In genomic region chr2:181306785-181307184, GRCh38 we compare ENCODE assay signal across 11 cellular contexts.
DNase-seq lines count a peak whose midpoint lies in the region; ATAC-seq and TF ChIP-seq lines count a peak whose summit lies in the region.
"Had no signal": no experiment of that assay in that cellular context is flagged by ENCODE, and none has a peak within 500 bp of the region (broad histone marks: within the 10 kb centered on the region; RNA-seq: fewer than 3 reads in every experiment).

No MANE protein-coding gene starts in this region.

- ATAC-seq in heart left ventricle (no peak), upper lobe of left lung (ENCODE audit: low FRiP score in 2 of 2) (no peak)

- H3K27ac ChIP-seq in left ventricle myocardium inferior (replicated peaks) (peak overlapping the region; percentile 22), heart left ventricle (peak overlapping the region in 3 of 12 donors; percentile 9 to 88 (median 47)), upper lobe of left lung (peak overlapping the region; percentile 20 to 55 (median 38))
- H3K27ac ChIP-seq: C4-2B had no signal

- TF ChIP-seq EP300 in upper lobe of left lung (IDR thresholded peaks at IDR 0.05) = no peak

- DNase-seq in left ventricle myocardium inferior = no peak
- no peak for DNase-seq in heart left ventricle
- peak; percentile 46 for DNase-seq in central memory CD4-positive, alpha-beta T cell
- no peak for DNase-seq in upper lobe of left lung
- DNase-seq in hepatic stellate cell (ENCODE audit: low spot score) = no peak
- no peak for DNase-seq in NCI-H226
- no peak for DNase-seq in RPMI8226
- DNase-seq: activated CD4-positive, alpha-beta T cell treated with anti-CD3 and anti-CD28 coated beads for 4 hours; GOT3 had no signal

- H3K4me3 Mint-ChIP-seq in IgD-negative memory B cell = peak overlapping the region; percentile 57 to 88 (median 82)

- TF ChIP-seq CTCF in left ventricle myocardium inferior (IDR thresholded peaks at IDR 0.05; ENCODE audit: borderline replicate concordance) (no peak), heart left ventricle (IDR thresholded peaks at IDR 0.05) (no peak), upper lobe of left lung (IDR thresholded peaks at IDR 0.05) (no peak)

- H3K36me3 ChIP-seq in left ventricle myocardium inferior (no peaks in the 10 kb centered on the region), heart left ventricle (no peaks in the 10 kb centered on the region), upper lobe of left lung (no peaks in the 10 kb centered on the region)

- no peak overlapping the region for H3K4me3 ChIP-seq in left ventricle myocardium inferior
- H3K4me3 ChIP-seq in heart left ventricle = peak overlapping the region in 1 of 12 donors; percentile 7
- H3K4me3 ChIP-seq in upper lobe of left lung = no peak overlapping the region

- peaks cover 52 to 56% (median 53%) of the 10 kb centered on the region in 3 donors for H3K4me1 Mint-ChIP-seq in IgD-negative memory B cell

- H3K9me3 ChIP-seq in left ventricle myocardium inferior (replicated peaks) (no peaks in the 10 kb centered on the region), heart left ventricle (no peaks in the 10 kb centered on the region), upper lobe of left lung (no peaks in the 10 kb centered on the region)

- no peaks in the 10 kb centered on the region for H3K27me3 Mint-ChIP-seq in IgD-negative memory B cell

- TF ChIP-seq POLR2A in heart left ventricle (IDR thresholded peaks at IDR 0.05) (no peak), upper lobe of left lung (IDR thresholded peaks at IDR 0.05) (no peak)

- H3K4me1 ChIP-seq in left ventricle myocardium inferior (peaks cover 26% of the 10 kb centered on the region), heart left ventricle (peaks cover 0 to 67% (median 7%) of the 10 kb centered on the region in 12 donors), upper lobe of left lung (peaks cover 0 to 10% (median 7%) of the 10 kb centered on the region in 4 donors)

- intact Hi-C loops in left ventricle myocardium inferior (cut with micrococcal nuclease) = no loop called here
- intact Hi-C loops in heart left ventricle (cut with DNase I) = loop anchor here in 1 of 10 donors (10.0 kb wide), 1 partner anchor 158 kb away; no protein-coding TSS in a partner anchor

- no peaks in the 10 kb centered on the region for H3K36me3 Mint-ChIP-seq in IgD-negative memory B cell

- H3K27me3 ChIP-seq in left ventricle myocardium inferior (ENCODE audit: low read depth) = no peaks in the 10 kb centered on the region
- H3K27me3 ChIP-seq in heart left ventricle = no peaks in the 10 kb centered on the region
- H3K27me3 ChIP-seq in upper lobe of left lung = no peaks in the 10 kb centered on the region

- H3K9me3 Mint-ChIP-seq in IgD-negative memory B cell = no peaks in the 10 kb centered on the region

- peak overlapping the region; percentile 91 to 94 (median 91) for H3K27ac Mint-ChIP-seq in IgD-negative memory B cell
